Comparison of ENCODE assay signal across 9 cellular contexts in the genomic region with DNA sequence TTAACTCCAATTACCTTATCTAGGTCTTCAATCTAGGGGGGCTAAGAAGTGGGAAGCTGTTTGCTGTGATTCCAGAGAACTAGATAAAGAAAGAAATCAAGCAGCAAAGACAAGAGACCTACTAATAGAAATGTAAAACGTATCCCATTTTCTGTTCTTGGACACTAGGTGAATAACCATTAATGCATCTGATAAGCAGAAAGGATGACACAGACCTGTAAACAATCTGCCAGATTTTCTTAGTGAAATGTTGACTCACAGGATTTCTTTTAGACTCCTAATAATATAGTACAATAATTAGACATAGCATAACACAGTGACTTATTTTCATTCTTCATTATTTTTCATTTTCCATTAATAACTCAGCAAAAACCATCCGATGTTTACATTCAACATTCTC. TPM values are rescaled to one million over a fixed set of nuclear protein-coding genes. Genes with fewer than 3 reads are reported as not detected.
DNase-seq lines count a peak whose midpoint lies in the region; ATAC-seq and TF ChIP-seq lines count a peak whose summit lies in the region.
"Had no signal": no experiment of that assay in that cellular context is flagged by ENCODE, and none has a peak within 500 bp of the region (broad histone marks: within the 10 kb centered on the region; RNA-seq: fewer than 3 reads in every experiment).

No MANE protein-coding gene starts in this region.

- no peaks in the 10 kb centered on the region for H3K27me3 ChIP-seq in parathyroid adenoma (ENCODE audit: control insufficient read depth, insufficient read depth, low read length)

- no peak for DNase-seq in T-helper 2 cell treated with Interferon-gamma antibody and Interleukin-4, amounts not matched to agents 5 μg/mL and 100 μg/mL, for 36 hours (ENCODE audit: low spot score)
- DNase-seq in T-helper 2 cell (no peak), SK-N-MC (ENCODE audit: low read depth, low spot score) (no peak), endothelial cell (ENCODE audit: low spot score) (no peak), DMS79 (lab: John Stamatoyannopoulos, UW) (no peak)
- DNase-seq in stimulated activated CD4-positive, alpha-beta T cell treated with anti-CD3 and anti-CD28 coated beads, Interleukin-1b, Interleukin-23, amount 100 ng/mL, for 48 hours, result no peak
- DNase-seq: 8988T had no signal

- peaks cover 6% of the 10 kb centered on the region for H3K4me1 ChIP-seq in parathyroid adenoma

- H3K4me3 Mint-ChIP-seq in T-helper 2 cell treated with Interferon-gamma antibody and Interleukin-4, amounts not matched to agents 5 μg/mL and 100 μg/mL, for 36 hours, result peak overlapping the region; percentile 89
- peak overlapping the region; percentile 96 for H3K4me3 Mint-ChIP-seq in endothelial cell (ENCODE audit: unreplicated experiment)

- TF ChIP-seq CTCF in endothelial cell (IDR thresholded peaks at IDR 0.05; ENCODE audit: unreplicated experiment) (no peak), parathyroid adenoma (IDR thresholded peaks at IDR 0.05) (no peak)

- peaks cover 20% of the 10 kb centered on the region for H3K27me3 Mint-ChIP-seq in T-helper 2 cell treated with Interferon-gamma antibody and Interleukin-4, amounts not matched to agents 5 μg/mL and 100 μg/mL, for 36 hours (ENCODE audit: low read depth)
- H3K27me3 Mint-ChIP-seq in endothelial cell (ENCODE audit: unreplicated experiment), result no peaks in the 10 kb centered on the region

- H3K9me3 ChIP-seq in SK-N-MC (ENCODE audit: low read depth, low read length), result no peaks in the 10 kb centered on the region
- H3K9me3 ChIP-seq in parathyroid adenoma (ENCODE audit: control insufficient read depth, low read length), result no peaks in the 10 kb centered on the region

- no peak overlapping the region for H3K27ac ChIP-seq in SK-N-MC
- H3K27ac ChIP-seq in parathyroid adenoma, result no peak overlapping the region

- peaks cover 4% of the 10 kb centered on the region for H3K9me3 Mint-ChIP-seq in T-helper 2 cell treated with Interferon-gamma antibody and Interleukin-4, amounts not matched to agents 5 μg/mL and 100 μg/mL, for 36 hours
- H3K9me3 Mint-ChIP-seq in endothelial cell (ENCODE audit: unreplicated experiment), result no peaks in the 10 kb centered on the region

- H3K36me3 ChIP-seq in SK-N-MC (ENCODE audit: insufficient read depth, low read length) (peaks cover 15% of the 10 kb centered on the region), parathyroid adenoma (ENCODE audit: control insufficient read depth, insufficient read depth, low read length) (no peaks in the 10 kb centered on the region)

- peak overlapping the region; percentile 97 for H3K4me2 ChIP-seq in parathyroid adenoma (ENCODE audit: low read length)

- no peak overlapping the region for H2AFZ ChIP-seq in parathyroid adenoma

- peaks cover 25% of the 10 kb centered on the region for H3K4me1 Mint-ChIP-seq in T-helper 2 cell treated with Interferon-gamma antibody and Interleukin-4, amounts not matched to agents 5 μg/mL and 100 μg/mL, for 36 hours (ENCODE audit: low read depth)
- peaks cover 11% of the 10 kb centered on the region for H3K4me1 Mint-ChIP-seq in endothelial cell (ENCODE audit: unreplicated experiment)

- peak overlapping the region; percentile 69 for H3K9ac ChIP-seq in SK-N-MC (ENCODE audit: insufficient read length)
- H3K9ac ChIP-seq in parathyroid adenoma, result no peak overlapping the region

- H3K79me2 ChIP-seq in parathyroid adenoma, result peaks cover 5% of the 10 kb centered on the region

- peaks cover 4% of the 10 kb centered on the region for H3K36me3 Mint-ChIP-seq in T-helper 2 cell treated with Interferon-gamma antibody and Interleukin-4, amounts not matched to agents 5 μg/mL and 100 μg/mL, for 36 hours (ENCODE audit: low read depth)
- H3K36me3 Mint-ChIP-seq in endothelial cell (ENCODE audit: low read depth, unreplicated experiment), result no peaks in the 10 kb centered on the region

- no peak overlapping the region for H3K27ac Mint-ChIP-seq in T-helper 2 cell treated with Interferon-gamma antibody and Interleukin-4, amounts not matched to agents 5 μg/mL and 100 μg/mL, for 36 hours
- H3K27ac Mint-ChIP-seq in endothelial cell (ENCODE audit: unreplicated experiment), result no peak overlapping the region

- H3K4me3 ChIP-seq in SK-N-MC (peak overlapping the region; percentile 98), parathyroid adenoma (ENCODE audit: low read depth, low read length) (peak overlapping the region; percentile 91)

- ATAC-seq in HG03439 (IDR thresholded peaks at IDR 0.05; ENCODE audit: unreplicated experiment), result no peak

RNA-seq across cellular contexts. Expression of a gene that starts 1.3 kb away (rescaled TPM):
- total RNA-seq in endothelial cell (ENCODE audit: unreplicated experiment), result 10.3 TPM

RNA-seq across cellular contexts. Expression of a gene that starts 23.9 kb away (rescaled TPM):
- 8.9 TPM for total RNA-seq in endothelial cell (ENCODE audit: unreplicated experiment)
